In the genomic region with DNA sequence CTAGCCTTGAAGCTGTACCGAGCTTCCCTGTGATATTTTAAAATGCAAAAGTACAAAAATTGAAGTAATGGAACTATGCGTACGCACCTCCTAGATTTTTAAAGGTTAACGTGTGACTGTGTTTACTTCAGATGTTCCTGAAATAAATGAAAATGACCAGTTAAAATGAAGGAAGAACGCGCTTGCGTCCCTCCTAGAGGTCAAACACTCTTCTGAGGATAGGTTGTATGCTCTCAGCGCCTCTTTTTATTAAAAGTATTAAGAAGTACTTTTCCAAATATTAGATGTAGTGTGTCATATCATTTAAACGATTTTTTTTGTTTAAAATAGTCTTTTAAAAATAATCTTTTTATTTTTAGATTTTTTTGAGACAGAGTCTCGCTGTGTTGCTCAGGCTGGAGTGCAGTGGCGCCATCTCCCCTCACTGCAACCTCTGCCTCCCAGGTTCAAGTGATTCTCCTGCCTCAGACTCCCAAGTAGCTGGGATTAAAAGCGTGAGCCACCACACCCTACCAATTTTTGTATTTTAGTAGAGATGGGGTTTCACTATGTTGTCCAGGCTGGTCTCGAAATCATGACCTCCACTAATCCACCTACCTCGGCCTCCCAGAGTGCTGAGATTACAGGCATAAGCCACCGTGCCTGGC, we compare ENCODE assay signal across 1 cellular context.
TF ChIP-seq lines count a peak whose summit lies in the region.

No MANE protein-coding gene starts in this region.

TF ChIP-seq in HCT116, 20 proteins besides CTCF, POLR2A, EP300 and RAD21 (continued from another document):
- TF ChIP-seq, protein P1, sequence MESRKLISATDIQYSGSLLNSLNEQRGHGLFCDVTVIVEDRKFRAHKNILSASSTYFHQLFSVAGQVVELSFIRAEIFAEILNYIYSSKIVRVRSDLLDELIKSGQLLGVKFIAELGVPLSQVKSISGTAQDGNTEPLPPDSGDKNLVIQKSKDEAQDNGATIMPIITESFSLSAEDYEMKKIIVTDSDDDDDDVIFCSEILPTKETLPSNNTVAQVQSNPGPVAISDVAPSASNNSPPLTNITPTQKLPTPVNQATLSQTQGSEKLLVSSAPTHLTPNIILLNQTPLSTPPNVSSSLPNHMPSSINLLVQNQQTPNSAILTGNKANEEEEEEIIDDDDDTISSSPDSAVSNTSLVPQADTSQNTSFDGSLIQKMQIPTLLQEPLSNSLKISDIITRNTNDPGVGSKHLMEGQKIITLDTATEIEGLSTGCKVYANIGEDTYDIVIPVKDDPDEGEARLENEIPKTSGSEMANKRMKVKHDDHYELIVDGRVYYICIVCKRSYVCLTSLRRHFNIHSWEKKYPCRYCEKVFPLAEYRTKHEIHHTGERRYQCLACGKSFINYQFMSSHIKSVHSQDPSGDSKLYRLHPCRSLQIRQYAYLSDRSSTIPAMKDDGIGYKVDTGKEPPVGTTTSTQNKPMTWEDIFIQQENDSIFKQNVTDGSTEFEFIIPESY (IDR thresholded peaks at IDR 0.05; ENCODE audit: extremely low read depth, insufficient replicate concordance, low read length) = no peak
- TF ChIP-seq, protein P2, sequence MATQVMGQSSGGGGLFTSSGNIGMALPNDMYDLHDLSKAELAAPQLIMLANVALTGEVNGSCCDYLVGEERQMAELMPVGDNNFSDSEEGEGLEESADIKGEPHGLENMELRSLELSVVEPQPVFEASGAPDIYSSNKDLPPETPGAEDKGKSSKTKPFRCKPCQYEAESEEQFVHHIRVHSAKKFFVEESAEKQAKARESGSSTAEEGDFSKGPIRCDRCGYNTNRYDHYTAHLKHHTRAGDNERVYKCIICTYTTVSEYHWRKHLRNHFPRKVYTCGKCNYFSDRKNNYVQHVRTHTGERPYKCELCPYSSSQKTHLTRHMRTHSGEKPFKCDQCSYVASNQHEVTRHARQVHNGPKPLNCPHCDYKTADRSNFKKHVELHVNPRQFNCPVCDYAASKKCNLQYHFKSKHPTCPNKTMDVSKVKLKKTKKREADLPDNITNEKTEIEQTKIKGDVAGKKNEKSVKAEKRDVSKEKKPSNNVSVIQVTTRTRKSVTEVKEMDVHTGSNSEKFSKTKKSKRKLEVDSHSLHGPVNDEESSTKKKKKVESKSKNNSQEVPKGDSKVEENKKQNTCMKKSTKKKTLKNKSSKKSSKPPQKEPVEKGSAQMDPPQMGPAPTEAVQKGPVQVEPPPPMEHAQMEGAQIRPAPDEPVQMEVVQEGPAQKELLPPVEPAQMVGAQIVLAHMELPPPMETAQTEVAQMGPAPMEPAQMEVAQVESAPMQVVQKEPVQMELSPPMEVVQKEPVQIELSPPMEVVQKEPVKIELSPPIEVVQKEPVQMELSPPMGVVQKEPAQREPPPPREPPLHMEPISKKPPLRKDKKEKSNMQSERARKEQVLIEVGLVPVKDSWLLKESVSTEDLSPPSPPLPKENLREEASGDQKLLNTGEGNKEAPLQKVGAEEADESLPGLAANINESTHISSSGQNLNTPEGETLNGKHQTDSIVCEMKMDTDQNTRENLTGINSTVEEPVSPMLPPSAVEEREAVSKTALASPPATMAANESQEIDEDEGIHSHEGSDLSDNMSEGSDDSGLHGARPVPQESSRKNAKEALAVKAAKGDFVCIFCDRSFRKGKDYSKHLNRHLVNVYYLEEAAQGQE (IDR thresholded peaks at IDR 0.05; ENCODE audit: low read depth) = no peak
- TF ChIP-seq EZH2 (IDR thresholded peaks at IDR 0.05) (no peak), TCF7L2 (IDR thresholded peaks at IDR 0.05; ENCODE audit: borderline replicate concordance, extremely low read depth, insufficient read depth, insufficient read length) (no peak), FOSL1 (IDR thresholded peaks at IDR 0.05; ENCODE audit: low read depth) (no peak), ELF1 (IDR thresholded peaks at IDR 0.05; ENCODE audit: borderline replicate concordance, low read depth) (no peak), YY1 (IDR thresholded peaks at IDR 0.05; ENCODE audit: extremely low read depth, insufficient replicate concordance, low read depth, low read length) (no peak), POLR2AphosphoS5 (IDR thresholded peaks at IDR 0.05; ENCODE audit: low read depth, low read length) (no peak), JUND (IDR thresholded peaks at IDR 0.05) (no peak), CBX3 (IDR thresholded peaks at IDR 0.05; ENCODE audit: low read depth) (no peak)
